8 cellular contexts compared by ENCODE assay signal in the genomic region with DNA sequence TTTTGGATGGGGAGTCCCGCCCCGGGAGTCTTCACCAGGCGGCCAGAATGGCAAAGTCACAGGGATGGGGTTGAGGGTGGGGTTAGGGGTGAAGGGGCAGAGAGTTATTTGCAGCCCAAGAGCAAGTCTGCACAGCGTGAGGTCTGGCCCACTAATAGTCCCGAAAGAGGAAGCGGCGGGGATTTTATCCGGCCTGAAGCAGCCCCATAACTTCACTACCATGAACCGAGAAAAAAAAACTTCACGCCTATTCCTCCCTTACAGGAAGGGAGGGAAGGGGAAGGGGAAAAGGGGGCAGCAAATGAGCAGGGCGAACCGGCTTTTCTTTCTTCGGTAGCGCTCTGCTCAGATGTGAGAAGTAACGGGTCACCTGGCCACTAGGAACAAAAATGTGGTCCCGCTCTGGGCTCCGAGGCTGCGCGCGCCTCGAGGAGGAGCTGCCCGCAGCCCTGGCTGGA. TPM values are rescaled to one million over a fixed set of nuclear protein-coding genes. Genes with fewer than 3 reads are reported as not detected.
DNase-seq lines count a peak whose midpoint lies in the region; ATAC-seq and TF ChIP-seq lines count a peak whose summit lies in the region.

No MANE protein-coding gene starts in this region.

- no peaks in the 10 kb centered on the region for H3K9me3 Mint-ChIP-seq in activated naive CD4-positive, alpha-beta T cell treated with anti-CD3 and anti-CD28 coated beads, Interleukin-2, amount 10 ng/mL, durations not matched to agents 7 days and 5 days

- H3K4me3 ChIP-seq in lung (peak overlapping the region; percentile 97), upper lobe of left lung (peak overlapping the region; percentile 60 to 97 (median 84))

- TF ChIP-seq POLR2A in upper lobe of left lung (IDR thresholded peaks at IDR 0.05) = peak in 1 of 4 donors; percentile 3

- ATAC-seq in HG02885 (IDR thresholded peaks at IDR 0.05; ENCODE audit: poor library complexity, unreplicated experiment) = peak; percentile 58
- peak; percentile 38 for ATAC-seq in lung (ENCODE audit: insufficient read depth, low FRiP score)
- peak; percentile 54 to 59 for ATAC-seq in upper lobe of left lung (ENCODE audit: low FRiP score in 2 of 2)

- H3K9me3 ChIP-seq in lung (ENCODE audit: control insufficient read depth in 2 of 2, insufficient read depth in 1 of 2, low read length in 1 of 2) = no peaks in the 10 kb centered on the region
- no peaks in the 10 kb centered on the region for H3K9me3 ChIP-seq in upper lobe of left lung

- H3K4me3 Mint-ChIP-seq in activated naive CD4-positive, alpha-beta T cell treated with anti-CD3 and anti-CD28 coated beads, Interleukin-2, amount 10 ng/mL, durations not matched to agents 7 days and 5 days = peak overlapping the region; percentile 82

- H3K36me3 Mint-ChIP-seq in activated naive CD4-positive, alpha-beta T cell treated with anti-CD3 and anti-CD28 coated beads, Interleukin-2, amount 10 ng/mL, durations not matched to agents 7 days and 5 days = peaks cover 25% of the 10 kb centered on the region

- H3K4me1 ChIP-seq in lung (ENCODE audit: control insufficient read depth in 2 of 2, insufficient read depth in 2 of 2, low read length in 2 of 2) = peaks cover 27 to 40% of the 10 kb centered on the region in 2 donors
- H3K4me1 ChIP-seq in upper lobe of left lung = peaks cover 48 to 70% (median 56%) of the 10 kb centered on the region in 4 donors

- 1% methylated on average over 22 of the region's 22 CpGs for WGBS in lung, 2 donors
- WGBS in upper lobe of left lung, 2 donors = 0% methylated on average over 14 to 22 of the region's 22 CpGs

- TF ChIP-seq CTCF in lung (IDR thresholded peaks at IDR 0.05; ENCODE audit: control extremely low read depth, extremely low read depth) (no peak), upper lobe of left lung (IDR thresholded peaks at IDR 0.05) (no peak)

- peak overlapping the region; percentile 99 for H3K27ac Mint-ChIP-seq in activated naive CD4-positive, alpha-beta T cell treated with anti-CD3 and anti-CD28 coated beads, Interleukin-2, amount 10 ng/mL, durations not matched to agents 7 days and 5 days

- H3K27me3 ChIP-seq in lung (ENCODE audit: control insufficient read depth, insufficient read depth) (no peaks in the 10 kb centered on the region), upper lobe of left lung (no peaks in the 10 kb centered on the region)

- peak overlapping the region; percentile 77 for H3K27ac ChIP-seq in cingulate gyrus (ENCODE audit: low read depth, low read length)
- peak overlapping the region; percentile 100 for H3K27ac ChIP-seq in lung (ENCODE audit: low read depth in 1 of 2, low read length in 1 of 2)
- peak overlapping the region; percentile 99 to 100 (median 99) for H3K27ac ChIP-seq in upper lobe of left lung

- peaks cover 0 to 2% of the 10 kb centered on the region in 2 donors for H3K36me3 ChIP-seq in lung (ENCODE audit: control insufficient read depth in 2 of 2, insufficient read depth in 2 of 2, low read length in 2 of 2)
- H3K36me3 ChIP-seq in upper lobe of left lung = peaks cover 0 to 12% (median 0%) of the 10 kb centered on the region in 4 donors

- CTCF ChIA-PET in activated naive CD4-positive, alpha-beta T cell treated with anti-CD3 and anti-CD28 coated beads, Interleukin-2, amount 10 ng/mL, durations not matched to agents 7 days and 5 days (lab: Charles Lee) = interaction anchor here (0.8 to 7.3 kb wide), 7 partner anchors 9 to 63 kb away, joined by 4 to 52 read pairs (median 9); a partner anchor contains a TSS

- peaks cover 15% of the 10 kb centered on the region for H3K27me3 Mint-ChIP-seq in activated naive CD4-positive, alpha-beta T cell treated with anti-CD3 and anti-CD28 coated beads, Interleukin-2, amount 10 ng/mL, durations not matched to agents 7 days and 5 days

- peaks cover 56% of the 10 kb centered on the region for H3K4me1 Mint-ChIP-seq in activated naive CD4-positive, alpha-beta T cell treated with anti-CD3 and anti-CD28 coated beads, Interleukin-2, amount 10 ng/mL, durations not matched to agents 7 days and 5 days

- DNase-seq in activated naive CD4-positive, alpha-beta T cell treated with anti-CD3 and anti-CD28 coated beads, Interleukin-2, amount 10 ng/mL, durations not matched to agents 7 days and 5 days = peak; percentile 44
- no peak for DNase-seq in activated naive CD4-positive, alpha-beta T cell treated with anti-CD3 and anti-CD28 coated beads, Interleukin-2, amount 50 U/mL, for 16 hours
- DNase-seq in OCI-M1 (lab: John Stamatoyannopoulos, UW) (peak; percentile 77), lung (ENCODE audit: low spot score) (no peak), upper lobe of left lung (peak in 1 of 2 donors; percentile 69), NCI-H146 treated with DMSO at 0.1 percent for 48 hours (lab: John Stamatoyannopoulos, UW; ENCODE audit: unreplicated experiment) (no peak)

- no peak for TF ChIP-seq EP300 in upper lobe of left lung (IDR thresholded peaks at IDR 0.05)

RNA-seq across cellular contexts. Expression of a gene that starts 0.7 kb away (rescaled TPM):
- total RNA-seq in lung (10 to 100 TPM; 23.8 to 36.0 TPM), upper lobe of left lung (10 to 100 TPM; 28.3 to 86.2 (median 34.4) TPM)
- polyA plus RNA-seq in lung = 10 to 100 TPM; 21.7 to 44.7 TPM

RNA-seq across cellular contexts. Expression of a gene that starts 16.1 kb away (rescaled TPM):
- total RNA-seq in lung = 1 to 10 TPM; 5.0 to 5.4 TPM
- polyA plus RNA-seq in lung = 1 to 10 TPM; 1.4 to 2.2 TPM
- 10 to 100 TPM in 1 of 6 donors, 1 to 10 TPM in 3, under 1 TPM in 2; 0.14 to 11.0 (median 1.0) TPM for total RNA-seq in upper lobe of left lung

Comparison
In these comparisons a context has a peak if more than half of its experiments do, and no peak if none do; other contexts are left out.
1. DNase-seq: peak in activated naive CD4-positive, alpha-beta T cell treated with anti-CD3 and anti-CD28 coated beads, Interleukin-2, amount 10 ng/mL, durations not matched to agents 7 days and 5 days (single experiment) and OCI-M1 (single experiment); none in activated naive CD4-positive, alpha-beta T cell treated with anti-CD3 and anti-CD28 coated beads, Interleukin-2, amount 50 U/mL, for 16 hours (single experiment), lung (single experiment) and NCI-H146 treated with DMSO at 0.1 percent for 48 hours (single experiment).
2. Peak in every context shown above with its lines, with median percentiles within 50 percentile points of each other: ATAC-seq and H3K27ac ChIP-seq.